ENCODE assay signal across 14 cellular contexts in the genomic region with DNA sequence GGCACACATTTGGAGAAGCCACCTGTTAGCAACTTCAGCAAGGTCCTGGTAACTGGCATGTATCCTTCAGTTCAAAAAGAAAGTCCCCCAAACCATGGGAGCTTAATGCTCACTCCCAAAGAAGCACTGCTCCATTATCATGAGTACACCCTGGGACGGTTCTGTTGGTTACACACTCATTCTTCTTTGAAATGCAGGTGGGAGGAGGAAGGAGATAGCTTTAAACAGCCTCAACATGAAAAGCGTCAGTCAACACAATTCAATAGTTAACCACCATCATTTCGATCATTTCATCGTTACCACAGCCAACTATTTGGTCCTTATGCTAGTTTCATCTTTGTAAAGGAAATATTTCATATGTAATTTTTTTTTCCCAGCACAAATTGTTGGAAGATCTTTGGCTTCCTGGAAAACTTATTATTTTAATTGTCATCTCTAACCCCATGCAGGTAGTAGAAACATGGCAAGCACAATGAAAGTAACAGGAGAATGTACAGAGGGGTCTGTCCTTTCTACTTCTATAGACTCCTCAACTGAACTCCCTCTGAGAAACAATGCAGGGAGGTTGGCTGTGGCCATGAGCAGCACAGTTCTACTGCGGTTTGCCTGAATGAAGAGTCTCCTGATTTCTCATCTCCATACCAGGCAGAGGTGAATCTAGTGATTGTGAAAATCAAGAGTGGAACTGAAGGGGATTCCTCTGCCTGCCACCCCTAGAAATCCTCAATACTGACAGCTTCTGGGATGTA.
DNase-seq lines count a peak whose midpoint lies in the region; ATAC-seq and FAIRE-seq lines count a peak whose summit lies in the region.
"Had no signal": no experiment of that assay in that cellular context is flagged by ENCODE, and none has a peak within 500 bp of the region (broad histone marks: within the 10 kb centered on the region; RNA-seq: fewer than 3 reads in every experiment).

No MANE protein-coding gene starts in this region.

- peaks cover 0 to 4% (median 0%) of the 10 kb centered on the region in 3 donors for H3K9me3 Mint-ChIP-seq in IgD-negative memory B cell
- H3K9me3 Mint-ChIP-seq in activated naive CD8-positive, alpha-beta T cell treated with anti-CD3 and anti-CD28 coated beads, Interleukin-2, amount 10 ng/mL, durations not matched to agents 7 days and 5 days = peaks cover 7% of the 10 kb centered on the region

- H3K27ac Mint-ChIP-seq in IgD-negative memory B cell = peak overlapping the region in 2 of 3 donors; percentile 31 to 36
- peak overlapping the region; percentile 74 for H3K27ac Mint-ChIP-seq in activated naive CD8-positive, alpha-beta T cell treated with anti-CD3 and anti-CD28 coated beads, Interleukin-2, amount 10 ng/mL, durations not matched to agents 7 days and 5 days

- POLR2A ChIA-PET in activated naive CD8-positive, alpha-beta T cell treated with anti-CD3 and anti-CD28 coated beads, Interleukin-2, amount 10 ng/mL, durations not matched to agents 7 days and 5 days (lab: Charles Lee) = interaction anchor here (1.1 kb wide), 1 partner anchor 68 kb away, joined by 3 read pairs; no protein-coding TSS in a partner anchor

- H3K27me3 ChIP-seq in small intestine (ENCODE audit: control insufficient read depth in 2 of 2, insufficient read depth in 2 of 2, low read length in 2 of 2) = no peaks in the 10 kb centered on the region
- H3K27me3 ChIP-seq: SJCRH30, suprapubic skin had no signal

- no peak overlapping the region for H3K4me3 ChIP-seq in small intestine (ENCODE audit: low read depth in 1 of 2, low read length in 2 of 2)
- H3K4me3 ChIP-seq: SJCRH30, suprapubic skin had no signal

- H3K4me3 Mint-ChIP-seq in IgD-negative memory B cell = peak overlapping the region in 2 of 4 donors; percentile 70 to 83
- H3K4me3 Mint-ChIP-seq in activated naive CD8-positive, alpha-beta T cell treated with anti-CD3 and anti-CD28 coated beads, Interleukin-2, amount 10 ng/mL, durations not matched to agents 7 days and 5 days = peak overlapping the region; percentile 57

- peaks cover 50 to 68% (median 55%) of the 10 kb centered on the region in 3 donors for H3K4me1 Mint-ChIP-seq in IgD-negative memory B cell
- H3K4me1 Mint-ChIP-seq in activated naive CD8-positive, alpha-beta T cell treated with anti-CD3 and anti-CD28 coated beads, Interleukin-2, amount 10 ng/mL, durations not matched to agents 7 days and 5 days = peaks cover 58% of the 10 kb centered on the region

- no peaks in the 10 kb centered on the region for H3K9me3 ChIP-seq in small intestine (ENCODE audit: control insufficient read depth, low read depth)
- H3K9me3 ChIP-seq: SJCRH30, suprapubic skin had no signal

- 73 to 77% (median 74%) methylated on average over 5 of the region's 5 CpGs for WGBS in small intestine, 3 donors

- no peak overlapping the region for H3K27ac ChIP-seq in small intestine (ENCODE audit: low read depth in 1 of 2, low read length in 1 of 2)
- H3K27ac ChIP-seq: SJCRH30, suprapubic skin had no signal

- peaks cover 0 to 18% of the 10 kb centered on the region in 2 donors for H3K4me1 ChIP-seq in small intestine (ENCODE audit: control insufficient read depth in 2 of 2, insufficient read depth in 1 of 2, low read depth in 1 of 2, low read length in 1 of 2)

- peaks cover 11% of the 10 kb centered on the region for H3K36me3 Mint-ChIP-seq in IgD-negative memory B cell
- H3K36me3 Mint-ChIP-seq in activated naive CD8-positive, alpha-beta T cell treated with anti-CD3 and anti-CD28 coated beads, Interleukin-2, amount 10 ng/mL, durations not matched to agents 7 days and 5 days = peaks cover 26% of the 10 kb centered on the region

- H3K27me3 Mint-ChIP-seq in IgD-negative memory B cell = no peaks in the 10 kb centered on the region
- no peaks in the 10 kb centered on the region for H3K27me3 Mint-ChIP-seq in activated naive CD8-positive, alpha-beta T cell treated with anti-CD3 and anti-CD28 coated beads, Interleukin-2, amount 10 ng/mL, durations not matched to agents 7 days and 5 days

- H3K36me3 ChIP-seq in small intestine (ENCODE audit: control insufficient read depth in 2 of 2, insufficient read depth in 2 of 2, low read length in 2 of 2) = peaks cover 0 to 6% of the 10 kb centered on the region in 2 donors
- H3K36me3 ChIP-seq: SJCRH30, suprapubic skin had no signal

- ATAC-seq in activated naive CD8-positive, alpha-beta T cell treated with anti-CD3 and anti-CD28 coated beads, Interleukin-2, amount 10 ng/mL, durations not matched to agents 7 days and 5 days (ENCODE audit: low read depth) = peak; percentile 23

- FAIRE-seq in small intestine (lab: Jason Lieb, UNC) = no peak
- FAIRE-seq: A204.1, D721Med had no signal

- peak; percentile 58 for DNase-seq in activated CD4-positive, alpha-beta T cell treated with anti-CD3 and anti-CD28 coated beads for 48 hours
- no peak for DNase-seq in activated CD4-positive, alpha-beta T cell treated with anti-CD3 and anti-CD28 coated beads for 4 hours
- DNase-seq in activated naive CD8-positive, alpha-beta T cell treated with anti-CD3 and anti-CD28 coated beads, Interleukin-2, amount 10 ng/mL, durations not matched to agents 7 days and 5 days = no peak
- DNase-seq in stimulated activated CD4-positive, alpha-beta T cell treated with anti-CD3 and anti-CD28 coated beads, Interleukin-4, amount 100 ng/mL, for 24 hours = peak; percentile 42
- DNase-seq in NCI-H187 (lab: John Stamatoyannopoulos, UW) (no peak), small intestine (no peak), AML-193 (lab: John Stamatoyannopoulos, UW) (no peak)
- DNase-seq: kidney glomerular epithelial cell, MV-4-11, SJCRH30 had no signal

Comparison
In these comparisons a context has a peak if more than half of its experiments do, and no peak if none do; other contexts are left out.
1. DNase-seq: peak in activated CD4-positive, alpha-beta T cell treated with anti-CD3 and anti-CD28 coated beads for 48 hours (single experiment) and stimulated activated CD4-positive, alpha-beta T cell treated with anti-CD3 and anti-CD28 coated beads, Interleukin-4, amount 100 ng/mL, for 24 hours (single experiment); none in activated CD4-positive, alpha-beta T cell treated with anti-CD3 and anti-CD28 coated beads for 4 hours (0 of 2), activated naive CD8-positive, alpha-beta T cell treated with anti-CD3 and anti-CD28 coated beads, Interleukin-2, amount 10 ng/mL, durations not matched to agents 7 days and 5 days (single experiment), NCI-H187 (0 of 2), small intestine (single experiment) and AML-193 (0 of 2).